Comparison of ENCODE assay signal across 8 cellular contexts in genomic region chr6:30647802-30648460, GRCh38. TPM values are rescaled to one million over a fixed set of nuclear protein-coding genes. Genes with fewer than 3 reads are reported as not detected.
DNase-seq lines count a peak whose midpoint lies in the region; ATAC-seq and TF ChIP-seq lines count a peak whose summit lies in the region.

No MANE protein-coding gene starts in this region.

- H3K27ac Mint-ChIP-seq in activated T-cell treated with anti-CD3 and anti-CD28 coated beads, Interleukin-2, amount 50 U/mL, for 24 hours, result peak overlapping the region; percentile 94
- H3K27ac Mint-ChIP-seq in central memory CD8-positive, alpha-beta T cell (ENCODE audit: low read depth), result peak overlapping the region; percentile 82
- H3K27ac Mint-ChIP-seq in memory B cell (peak overlapping the region; percentile 88), type B pancreatic cell (peak overlapping the region; percentile 83)

- no peak for DNase-seq in activated T-cell treated with anti-CD3 and anti-CD28 coated beads, Interleukin-2, amount 50 U/mL, for 24 hours
- DNase-seq in activated T-cell treated with anti-CD3 and anti-CD28 coated beads, Interleukin-2, amount 50 U/mL, for 1 hour, result no peak
- DNase-seq in NCI-H2171 (lab: John Stamatoyannopoulos, UW) (peak; percentile 75), memory B cell (ENCODE audit: low spot score in 2 of 2) (no peak), type B pancreatic cell (ENCODE audit: extremely low spot score, unreplicated experiment) (no peak)
- DNase-seq in central memory CD8-positive, alpha-beta T cell (ENCODE audit: low spot score in 2 of 2), result no peak

- no peaks in the 10 kb centered on the region for H3K9me3 Mint-ChIP-seq in activated T-cell treated with anti-CD3 and anti-CD28 coated beads, Interleukin-2, amount 50 U/mL, for 24 hours
- H3K9me3 Mint-ChIP-seq in central memory CD8-positive, alpha-beta T cell, result no peaks in the 10 kb centered on the region
- H3K9me3 Mint-ChIP-seq in memory B cell (no peaks in the 10 kb centered on the region), type B pancreatic cell (no peaks in the 10 kb centered on the region)

- peaks cover 31% of the 10 kb centered on the region for H3K4me1 Mint-ChIP-seq in activated T-cell treated with anti-CD3 and anti-CD28 coated beads, Interleukin-2, amount 50 U/mL, for 24 hours (ENCODE audit: low read depth)
- peaks cover 25% of the 10 kb centered on the region for H3K4me1 Mint-ChIP-seq in central memory CD8-positive, alpha-beta T cell
- H3K4me1 Mint-ChIP-seq in memory B cell (peaks cover 24% of the 10 kb centered on the region), type B pancreatic cell (ENCODE audit: unreplicated experiment) (peaks cover 11% of the 10 kb centered on the region)

- peaks cover 79% of the 10 kb centered on the region for H3K36me3 Mint-ChIP-seq in activated T-cell treated with anti-CD3 and anti-CD28 coated beads, Interleukin-2, amount 50 U/mL, for 24 hours (ENCODE audit: low read depth)
- H3K36me3 Mint-ChIP-seq in central memory CD8-positive, alpha-beta T cell (ENCODE audit: insufficient read depth), result peaks cover 34% of the 10 kb centered on the region
- H3K36me3 Mint-ChIP-seq in memory B cell (peaks cover 14% of the 10 kb centered on the region), type B pancreatic cell (peaks cover 30% of the 10 kb centered on the region)

- H3K4me3 Mint-ChIP-seq in activated T-cell treated with anti-CD3 and anti-CD28 coated beads, Interleukin-2, amount 50 U/mL, for 24 hours, result peak overlapping the region; percentile 91
- peak overlapping the region; percentile 84 for H3K4me3 Mint-ChIP-seq in central memory CD8-positive, alpha-beta T cell
- H3K4me3 Mint-ChIP-seq in memory B cell (peak overlapping the region; percentile 93), type B pancreatic cell (peak overlapping the region; percentile 90)

- TF ChIP-seq CTCF in type B pancreatic cell (conservative IDR thresholded peaks at IDR 0.05), result no peak

- no peaks in the 10 kb centered on the region for H3K27me3 Mint-ChIP-seq in activated T-cell treated with anti-CD3 and anti-CD28 coated beads, Interleukin-2, amount 50 U/mL, for 24 hours
- no peaks in the 10 kb centered on the region for H3K27me3 Mint-ChIP-seq in central memory CD8-positive, alpha-beta T cell
- no peaks in the 10 kb centered on the region for H3K27me3 Mint-ChIP-seq in memory B cell
- no peaks in the 10 kb centered on the region for H3K27me3 Mint-ChIP-seq in type B pancreatic cell

- no peak for ATAC-seq in central memory CD8-positive, alpha-beta T cell (replicated peaks; ENCODE audit: extremely low read depth, poor library complexity, severe bottlenecking)
- ATAC-seq in memory B cell (ENCODE audit: low read depth) (no peak), HG02763 (IDR thresholded peaks at IDR 0.05; ENCODE audit: unreplicated experiment) (no peak), GM21381 (IDR thresholded peaks at IDR 0.05; ENCODE audit: unreplicated experiment) (no peak)

RNA-seq across cellular contexts. Expression of gene C6orf136, which starts 1.0 kb away (rescaled TPM):
- 16.0 and 27.1 TPM in 2 replicates for total RNA-seq in type B pancreatic cell (ENCODE audit: low replicate concordance)

RNA-seq across cellular contexts. Expression of gene ATAT1, which starts 21.3 kb away (rescaled TPM):
- total RNA-seq in type B pancreatic cell (ENCODE audit: low replicate concordance), result 23.1 and 47.0 TPM in 2 replicates

RNA-seq across cellular contexts. Expression of gene DHX16, which starts 24.9 kb away (rescaled TPM):
- total RNA-seq in type B pancreatic cell (ENCODE audit: low replicate concordance), result 29.0 and 29.6 TPM in 2 replicates

RNA-seq across cellular contexts. Expression of gene MRPS18B, which starts 30.3 kb away (rescaled TPM):
- 39.8 and 45.3 TPM in 2 replicates for total RNA-seq in type B pancreatic cell (ENCODE audit: low replicate concordance)

RNA-seq across cellular contexts. Expression of gene PPP1R10, which starts 30.9 kb away (rescaled TPM):
- total RNA-seq in type B pancreatic cell (ENCODE audit: low replicate concordance), result 84.3 and 116 TPM in 2 replicates
